ENCODE assay signal across 23 cellular contexts in genomic region chr4:176788971-176789370, GRCh38. TPM values are rescaled to one million over a fixed set of nuclear protein-coding genes. Genes with fewer than 3 reads are reported as not detected.
A peak's percentile ranks its signal among the peaks of the same experiment; 100 is the strongest.
DNase-seq lines count a peak whose midpoint lies in the region; TF ChIP-seq lines count a peak whose summit lies in the region.
"Had no signal": no experiment of that assay in that cellular context is flagged by ENCODE, and none has a peak within 500 bp of the region (broad histone marks: within the 10 kb centered on the region; RNA-seq: fewer than 3 reads in every experiment).

No MANE protein-coding gene starts in this region.

- H3K4me1 ChIP-seq in fibroblast of lung (ENCODE audit: control insufficient read depth, extremely low read depth, insufficient read depth, low read length) (peaks cover 12% of the 10 kb centered on the region), smooth muscle cell (ENCODE audit: low read depth) (peaks cover 12% of the 10 kb centered on the region)
- H3K4me1 ChIP-seq: BLaER1, Caco-2, SJCRH30 had no signal

- H3K27me3 ChIP-seq in fibroblast of lung (ENCODE audit: control insufficient read depth, insufficient read depth, low read length): no peaks in the 10 kb centered on the region
- no peaks in the 10 kb centered on the region for H3K27me3 ChIP-seq in smooth muscle cell (ENCODE audit: low read depth)
- peaks cover 13% of the 10 kb centered on the region for H3K27me3 ChIP-seq in WERI-Rb-1 (ENCODE audit: insufficient read depth, low read depth, severe bottlenecking)
- H3K27me3 ChIP-seq: SJCRH30 had no signal

- H3K9ac ChIP-seq in fibroblast of lung (ENCODE audit: insufficient read depth, low read length) (no peak overlapping the region), smooth muscle cell (ENCODE audit: low read depth) (no peak overlapping the region)
- H3K9ac ChIP-seq: BLaER1 had no signal

- intact Hi-C loops in activated T-helper 2 cell treated with anti-CD3 and anti-CD28 coated beads, Interferon-gamma antibody, Interleukin-2, Interleukin-4, amounts not matched to agents 10 μg/mL and 5 μg/mL and 100 μg/mL, durations not matched to agents 14 hours and 24 hours and 36 hours (cut with micrococcal nuclease): no loop called here

- no peaks in the 10 kb centered on the region for H3K36me3 Mint-ChIP-seq in activated T-helper 2 cell treated with anti-CD3 and anti-CD28 coated beads, Interferon-gamma antibody, Interleukin-2, Interleukin-4, amounts not matched to agents 10 μg/mL and 5 μg/mL and 100 μg/mL, durations not matched to agents 14 hours and 24 hours and 36 hours (ENCODE audit: low read depth)

- H3K9me3 ChIP-seq in fibroblast of lung (ENCODE audit: control insufficient read depth, insufficient read depth, low read depth, low read length) (no peaks in the 10 kb centered on the region), smooth muscle cell (replicated peaks; ENCODE audit: low read depth) (no peaks in the 10 kb centered on the region), WERI-Rb-1 (ENCODE audit: severe bottlenecking) (no peaks in the 10 kb centered on the region)
- H3K9me3 ChIP-seq: BLaER1, Caco-2, SJCRH30, tibial nerve had no signal

- TF ChIP-seq CTCF in fibroblast of lung (conservative IDR thresholded peaks at IDR 0.05 in 1 of 2, IDR thresholded peaks at IDR 0.05 in 1 of 2; ENCODE audit: low read depth in 1 of 2, low read length in 2 of 2): no peak
- TF ChIP-seq CTCF in smooth muscle cell (IDR thresholded peaks at IDR 0.05; ENCODE audit: borderline replicate concordance, insufficient read depth, poor library complexity, severe bottlenecking): no peak
- TF ChIP-seq CTCF in WERI-Rb-1 (IDR thresholded peaks at IDR 0.05; ENCODE audit: low read depth, low read length): no peak
- no peak for TF ChIP-seq CTCF in GM10266 (IDR thresholded peaks at IDR 0.05; ENCODE audit: control insufficient read depth, insufficient read depth, low read depth, missing control alignments)

- peaks cover 11% of the 10 kb centered on the region for H3K4me1 Mint-ChIP-seq in activated T-helper 2 cell treated with anti-CD3 and anti-CD28 coated beads, Interferon-gamma antibody, Interleukin-2, Interleukin-4, amounts not matched to agents 10 μg/mL and 5 μg/mL and 100 μg/mL, durations not matched to agents 14 hours and 24 hours and 36 hours (ENCODE audit: low read depth)
- H3K4me1 Mint-ChIP-seq: natural killer cell had no signal

- H3K27ac ChIP-seq in fibroblast of lung (ENCODE audit: insufficient read depth, low read length) (peak overlapping the region; percentile 49), smooth muscle cell (ENCODE audit: low read depth) (peak overlapping the region; percentile 1), WERI-Rb-1 (no peak overlapping the region)
- H3K27ac ChIP-seq: BLaER1, SJCRH30, skin epidermis, tibial nerve, VCaP had no signal

- no peak overlapping the region for H3K27ac Mint-ChIP-seq in activated T-helper 2 cell treated with anti-CD3 and anti-CD28 coated beads, Interferon-gamma antibody, Interleukin-2, Interleukin-4, amounts not matched to agents 10 μg/mL and 5 μg/mL and 100 μg/mL, durations not matched to agents 14 hours and 24 hours and 36 hours
- H3K27ac Mint-ChIP-seq: natural killer cell had no signal

- H3K36me3 ChIP-seq in fibroblast of lung (ENCODE audit: control insufficient read depth, insufficient read depth, low read length) (no peaks in the 10 kb centered on the region), smooth muscle cell (ENCODE audit: low read depth) (no peaks in the 10 kb centered on the region), WERI-Rb-1 (no peaks in the 10 kb centered on the region)
- H3K36me3 ChIP-seq: BLaER1, SJCRH30, tibial nerve had no signal

- H3K4me3 ChIP-seq in fibroblast of lung (replicated peaks in 1 of 4; ENCODE audit: control extremely low read depth in 1 of 4, insufficient read depth in 1 of 4, low read depth in 3 of 4, low read length in 4 of 4): peak overlapping the region; percentile 42 to 99 (median 82)
- H3K4me3 ChIP-seq in smooth muscle cell: peak overlapping the region; percentile 88
- no peak overlapping the region for H3K4me3 ChIP-seq in WERI-Rb-1 (ENCODE audit: low read depth, low read length)
- H3K4me3 ChIP-seq: BLaER1, SJCRH30, skin epidermis, tibial nerve had no signal

- H3K4me2 ChIP-seq in fibroblast of lung (ENCODE audit: extremely low read depth, insufficient read depth, low read length) (peak overlapping the region; percentile 90), smooth muscle cell (peak overlapping the region; percentile 90)
- H3K4me2 ChIP-seq: BLaER1 had no signal

- H2AFZ ChIP-seq in fibroblast of lung (ENCODE audit: low read length): no peak overlapping the region
- no peak overlapping the region for H2AFZ ChIP-seq in smooth muscle cell (ENCODE audit: low read depth)

- H4K20me1 ChIP-seq in fibroblast of lung (ENCODE audit: control insufficient read depth, extremely low read depth, insufficient read depth, low read length) (no peaks in the 10 kb centered on the region), smooth muscle cell (ENCODE audit: low read depth) (peaks cover 10% of the 10 kb centered on the region)
- H4K20me1 ChIP-seq: BLaER1 had no signal

- 77% methylated on average over 6 of the region's 6 CpGs for WGBS in smooth muscle cell (ENCODE audit: low lambda C conversion rate)

- H3K79me2 ChIP-seq in fibroblast of lung (ENCODE audit: control insufficient read depth, insufficient read depth, low read length) (peaks cover 82% of the 10 kb centered on the region), smooth muscle cell (ENCODE audit: low read depth) (peaks cover 71% of the 10 kb centered on the region)

- no peak overlapping the region for H3K4me3 Mint-ChIP-seq in activated T-helper 2 cell treated with anti-CD3 and anti-CD28 coated beads, Interferon-gamma antibody, Interleukin-2, Interleukin-4, amounts not matched to agents 10 μg/mL and 5 μg/mL and 100 μg/mL, durations not matched to agents 14 hours and 24 hours and 36 hours (ENCODE audit: low read depth)
- H3K4me3 Mint-ChIP-seq: natural killer cell had no signal

- H3F3A ChIP-seq in smooth muscle cell (ENCODE audit: low read depth): peaks cover 7% of the 10 kb centered on the region

- H3K9me3 Mint-ChIP-seq in activated T-helper 2 cell treated with anti-CD3 and anti-CD28 coated beads, Interferon-gamma antibody, Interleukin-2, Interleukin-4, amounts not matched to agents 10 μg/mL and 5 μg/mL and 100 μg/mL, durations not matched to agents 14 hours and 24 hours and 36 hours: no peaks in the 10 kb centered on the region

- DNase-seq in EH (ENCODE audit: low read depth) (peak; percentile 40), fibroblast of lung (ENCODE audit: low read depth in 2 of 2) (no peak), smooth muscle cell (lab: John Stamatoyannopoulos, UW; ENCODE audit: unreplicated experiment) (no peak), WERI-Rb-1 (no peak), GM10266 (ENCODE audit: extremely low spot score) (no peak)
- no peak for DNase-seq in activated T-helper 2 cell treated with anti-CD3 and anti-CD28 coated beads, Interferon-gamma antibody, Interleukin-2, Interleukin-4, amounts not matched to agents 10 μg/mL and 5 μg/mL and 100 μg/mL, durations not matched to agents 14 hours and 24 hours and 36 hours (ENCODE audit: low spot score)
- DNase-seq: activated CD4-positive, alpha-beta T cell treated with anti-CD3 and anti-CD28 coated beads, Interleukin-2, amount 50 U/mL, for 48 hours; activated gamma-delta T cell treated with Interleukin-2 at 50 U/mL for 16 hours; Caco-2; mesendoderm; natural killer cell; NCI-H146; NCI-H2227 treated with DMSO at 0.1 percent for 48 hours; OCI-M1; SJCRH30; stimulated activated CD4-positive, alpha-beta T cell treated with anti-CD3 and anti-CD28 coated beads, Interleukin-2, amount 100 ng/mL, for 48 hours; stimulated activated naive CD4-positive, alpha-beta T cell treated with Interleukin-2 at 50 U/mL for 16 hours; T-helper 2 cell had no signal

- peaks cover 34% of the 10 kb centered on the region for H3K27me3 Mint-ChIP-seq in activated T-helper 2 cell treated with anti-CD3 and anti-CD28 coated beads, Interferon-gamma antibody, Interleukin-2, Interleukin-4, amounts not matched to agents 10 μg/mL and 5 μg/mL and 100 μg/mL, durations not matched to agents 14 hours and 24 hours and 36 hours (ENCODE audit: low read depth)

TF ChIP-seq in PFSK-1, 5 proteins besides CTCF, POLR2A, EP300 and RAD21:
- TF ChIP-seq POLR2AphosphoS5 (IDR thresholded peaks at IDR 0.05; ENCODE audit: low read depth, low read length) (0 out of 2 replicates have a peak, but pooled peaks have one; percentile 2), FOXP2 (optimal IDR thresholded peaks at IDR 0.05; ENCODE audit: borderline replicate concordance, extremely low read depth, extremely low read length, insufficient read depth) (no peak)
TF ChIP-seq in PFSK-1: peak in this region for 1.

RNA-seq across cellular contexts. Expression of gene VEGFC, which starts 3.8 kb away (rescaled TPM):
- 10.9 TPM for polyA plus RNA-seq in PFSK-1 (2012; ENCODE audit: insufficient read length, low read depth)
- total RNA-seq in fibroblast of lung: 49.6 and 67.2 TPM in 2 replicates
- 74.2 and 100.0 TPM in 2 replicates for polyA plus RNA-seq in fibroblast of lung
- 59.1 and 91.8 TPM in 2 replicates for polyA plus RNA-seq in fibroblast of lung (2012)
- polyA minus RNA-seq in fibroblast of lung (ENCODE audit: low replicate concordance): 48.9 and 59.6 TPM in 2 replicates
- 23.2 and 26.6 TPM in 2 replicates for total RNA-seq in smooth muscle cell
- 24.5 and 30.0 TPM in 2 replicates for polyA plus RNA-seq in smooth muscle cell
- 0.11 TPM in 1 of 2 replicates, not detected in the other for total RNA-seq in activated T-helper 2 cell treated with anti-CD3 and anti-CD28 coated beads, Interferon-gamma antibody, Interleukin-2, Interleukin-4, amounts not matched to agents 10 μg/mL and 5 μg/mL and 100 μg/mL, durations not matched to agents 14 hours and 24 hours and 36 hours
- total RNA-seq: Caco-2, natural killer cell had no signal

Comparison
In these comparisons a context has a peak if more than half of its experiments do, and no peak if none do; other contexts are left out.
1. RNA of gene VEGFC, which starts 3.8 kb away (total RNA-seq): 49.6 to 67.2 TPM in fibroblast of lung and 23.2 to 26.6 TPM in smooth muscle cell; 0.11 TPM in activated T-helper 2 cell treated with anti-CD3 and anti-CD28 coated beads, Interferon-gamma antibody, Interleukin-2, Interleukin-4, amounts not matched to agents 10 μg/mL and 5 μg/mL and 100 μg/mL, durations not matched to agents 14 hours and 24 hours and 36 hours; every median in the first group is over 10 times any median in the second.